ENCODE assay signal across 1 cellular context in genomic region chr18:41266616-41267015, GRCh38.
TF ChIP-seq lines count a peak whose summit lies in the region.

No MANE protein-coding gene starts in this region.

TF ChIP-seq in GM23338, 12 proteins besides CTCF, POLR2A, EP300 and RAD21:
- TF ChIP-seq EZH2 (IDR thresholded peaks at IDR 0.05; ENCODE audit: low read depth, unreplicated experiment), result no peak
- no peak for TF ChIP-seq ZNF114 (CRISPR knock-in tag; IDR thresholded peaks at IDR 0.05)
- no peak for TF ChIP-seq POLR2AphosphoS5 (IDR thresholded peaks at IDR 0.05; ENCODE audit: low read depth)
- no peak for TF ChIP-seq REST (IDR thresholded peaks at IDR 0.05; ENCODE audit: unreplicated experiment)
- TF ChIP-seq ZNF462 (CRISPR knock-in tag; IDR thresholded peaks at IDR 0.05), result no peak
- TF ChIP-seq CREB1 (CRISPR knock-in tag; IDR thresholded peaks at IDR 0.05; ENCODE audit: low read depth), result no peak
- no peak for TF ChIP-seq STAT1 (IDR thresholded peaks at IDR 0.05; ENCODE audit: unreplicated experiment)
- TF ChIP-seq ZNF331 (CRISPR knock-in tag; IDR thresholded peaks at IDR 0.05; ENCODE audit: low read depth), result no peak
- TF ChIP-seq JUNB (IDR thresholded peaks at IDR 0.05; ENCODE audit: unreplicated experiment), result no peak
- TF ChIP-seq, protein P1, sequence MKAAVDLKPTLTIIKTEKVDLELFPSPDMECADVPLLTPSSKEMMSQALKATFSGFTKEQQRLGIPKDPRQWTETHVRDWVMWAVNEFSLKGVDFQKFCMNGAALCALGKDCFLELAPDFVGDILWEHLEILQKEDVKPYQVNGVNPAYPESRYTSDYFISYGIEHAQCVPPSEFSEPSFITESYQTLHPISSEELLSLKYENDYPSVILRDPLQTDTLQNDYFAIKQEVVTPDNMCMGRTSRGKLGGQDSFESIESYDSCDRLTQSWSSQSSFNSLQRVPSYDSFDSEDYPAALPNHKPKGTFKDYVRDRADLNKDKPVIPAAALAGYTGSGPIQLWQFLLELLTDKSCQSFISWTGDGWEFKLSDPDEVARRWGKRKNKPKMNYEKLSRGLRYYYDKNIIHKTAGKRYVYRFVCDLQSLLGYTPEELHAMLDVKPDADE (IDR thresholded peaks at IDR 0.05), result no peak
- no peak for TF ChIP-seq NANOG (IDR thresholded peaks at IDR 0.05; ENCODE audit: borderline replicate concordance)
- TF ChIP-seq EZH2phosphoT487 (IDR thresholded peaks at IDR 0.05; ENCODE audit: unreplicated experiment), result no peak
